Comparison of ENCODE assay signal across 23 cellular contexts in genomic region chr19:48441360-48442050, GRCh38. TPM values are rescaled to one million over a fixed set of nuclear protein-coding genes. Genes with fewer than 3 reads are reported as not detected.
DNase-seq lines count a peak whose midpoint lies in the region; ATAC-seq, FAIRE-seq and TF ChIP-seq lines count a peak whose summit lies in the region.
"Had no signal": no experiment of that assay in that cellular context is flagged by ENCODE, and none has a peak within 500 bp of the region (broad histone marks: within the 10 kb centered on the region; RNA-seq: fewer than 3 reads in every experiment).

No MANE protein-coding gene starts in this region.

- no peak for ATAC-seq in K562
- ATAC-seq in HG03521 (IDR thresholded peaks at IDR 0.05; ENCODE audit: unreplicated experiment) = no peak
- ATAC-seq: GM12878, left cardiac atrium, SK-N-SH treated with all-trans-retinoic acid at 6 μM for 48 hours had no signal

- no TSS peak for BruUV-seq in K562 (replicated peaks; lab: Mats Ljungman, UMichigan)

- H2BK15ac ChIP-seq in neuronal stem cell (ENCODE audit: low read length) = no peak overlapping the region

- intact Hi-C loops in activated CD4-positive, alpha-beta T cell treated with anti-CD3 and anti-CD28 coated beads, Interleukin-2, amount 10 ng/mL, durations not matched to agents 24 days and 14 days (cut with micrococcal nuclease) = no loop called here
- intact Hi-C loops in K562 (cut with micrococcal nuclease) = no loop called here

- TF ChIP-seq CTCF in K562 (IDR thresholded peaks at IDR 0.05 in 2 of 3, conservative IDR thresholded peaks at IDR 0.05 in 1 of 3; ENCODE audit: insufficient read depth in 2 of 3, low read depth in 1 of 3, low read length in 3 of 3) = no peak

- no peak overlapping the region for H3K23ac ChIP-seq in neuronal stem cell (ENCODE audit: low read depth, low read length, poor library complexity)

- H3K9me3 ChIP-seq in K562 (replicated peaks; ENCODE audit: control insufficient read depth, insufficient read depth, low read depth, low read length) (no peaks in the 10 kb centered on the region), neuronal stem cell (replicated peaks in 1 of 2; ENCODE audit: control insufficient read depth in 2 of 2, insufficient read depth in 1 of 2, low read depth in 1 of 2, low read length in 2 of 2) (peaks cover 0 to 3% of the 10 kb centered on the region in 2 donors)
- H3K9me3 ChIP-seq: BE2C, MG63, suprapubic skin had no signal

- no peak overlapping the region for H4K91ac ChIP-seq in neuronal stem cell (ENCODE audit: low read depth, low read length, poor library complexity)

- H3K14ac ChIP-seq in neuronal stem cell (ENCODE audit: low read length) = no peak overlapping the region

- CTCF ChIA-PET in activated CD4-positive, alpha-beta T cell treated with anti-CD3 and anti-CD28 coated beads, Interleukin-2, amount 10 ng/mL, durations not matched to agents 7 days and 5 days (lab: Charles Lee) = interaction anchor here (1.6 kb wide), 2 partner anchors 13 to 143 kb away, joined by 3 to 4 read pairs; no protein-coding TSS in a partner anchor
- CTCF ChIA-PET in K562 (lab: Yijun Ruan, JAX; ENCODE audit: low intra/inter-chr PET ratio) = no interaction called here

- no peak overlapping the region for H3K27ac Mint-ChIP-seq in activated CD4-positive, alpha-beta T cell treated with anti-CD3 and anti-CD28 coated beads, Interleukin-2, amount 10 ng/mL, durations not matched to agents 24 days and 14 days
- no peak overlapping the region for H3K27ac Mint-ChIP-seq in activated CD4-positive, alpha-beta T cell treated with anti-CD3 and anti-CD28 coated beads, Interleukin-2, amount 10 ng/mL, durations not matched to agents 7 days and 5 days
- H3K27ac Mint-ChIP-seq in IgD-negative memory B cell = peak overlapping the region; percentile 54 to 77 (median 67)

- no peaks in the 10 kb centered on the region for H3K9me1 ChIP-seq in K562 (ENCODE audit: control insufficient read depth, insufficient read depth, low read length)

- H3K27ac ChIP-seq in K562 (ENCODE audit: extremely low read depth, low read depth, low read length) (no peak overlapping the region), neuronal stem cell (replicated peaks; ENCODE audit: low read length) (no peak overlapping the region)
- H3K27ac ChIP-seq: suprapubic skin had no signal

- H2BK5ac ChIP-seq in neuronal stem cell (ENCODE audit: low read length) = peak overlapping the region; percentile 82

- peaks cover 18% of the 10 kb centered on the region for H3K4me1 Mint-ChIP-seq in activated CD4-positive, alpha-beta T cell treated with anti-CD3 and anti-CD28 coated beads, Interleukin-2, amount 10 ng/mL, durations not matched to agents 24 days and 14 days
- peaks cover 22% of the 10 kb centered on the region for H3K4me1 Mint-ChIP-seq in activated CD4-positive, alpha-beta T cell treated with anti-CD3 and anti-CD28 coated beads, Interleukin-2, amount 10 ng/mL, durations not matched to agents 7 days and 5 days
- H3K4me1 Mint-ChIP-seq in IgD-negative memory B cell = peaks cover 12 to 17% (median 14%) of the 10 kb centered on the region in 3 donors

- H4K20me1 ChIP-seq in K562 (replicated peaks; ENCODE audit: control insufficient read depth, insufficient read depth, low read length) = no peaks in the 10 kb centered on the region

- H3K18ac ChIP-seq in neuronal stem cell (ENCODE audit: low read length) = no peak overlapping the region

- no peak overlapping the region for H2BK12ac ChIP-seq in neuronal stem cell (ENCODE audit: low read length)

- peak overlapping the region; percentile 10 for H2AK5ac ChIP-seq in neuronal stem cell (ENCODE audit: low read depth, low read length)

- no peak for FAIRE-seq in K562 (lab: Jason Lieb, UNC)
- FAIRE-seq: A204.1, GM12878 had no signal

- H3K36me3 Mint-ChIP-seq in activated CD4-positive, alpha-beta T cell treated with anti-CD3 and anti-CD28 coated beads, Interleukin-2, amount 10 ng/mL, durations not matched to agents 24 days and 14 days (ENCODE audit: low read depth) = peaks cover 9% of the 10 kb centered on the region
- H3K36me3 Mint-ChIP-seq in activated CD4-positive, alpha-beta T cell treated with anti-CD3 and anti-CD28 coated beads, Interleukin-2, amount 10 ng/mL, durations not matched to agents 7 days and 5 days (ENCODE audit: low read depth) = peaks cover 10% of the 10 kb centered on the region
- no peaks in the 10 kb centered on the region for H3K36me3 Mint-ChIP-seq in IgD-negative memory B cell

- H3K27me3 ChIP-seq in K562 (ENCODE audit: control insufficient read depth in 2 of 2, insufficient read depth in 2 of 2, low read length in 2 of 2) (no peaks in the 10 kb centered on the region), neuronal stem cell (ENCODE audit: control insufficient read depth in 3 of 3, insufficient read depth in 3 of 3, low read depth in 1 of 3, low read length in 3 of 3) (no peaks in the 10 kb centered on the region)
- H3K27me3 ChIP-seq: MG63 had no signal

- no peak for DNase-seq in activated CD4-positive, alpha-beta T cell treated with anti-CD3 and anti-CD28 coated beads, Interleukin-2, amount 10 ng/mL, durations not matched to agents 24 days and 14 days
- no peak for DNase-seq in activated CD4-positive, alpha-beta T cell treated with anti-CD3 and anti-CD28 coated beads, Interleukin-2, amount 10 ng/mL, durations not matched to agents 7 days and 5 days
- DNase-seq in K562 (ENCODE audit: extremely low read depth in 1 of 4, low spot score in 3 of 4) (no peak), neuronal stem cell (ENCODE audit: low spot score) (no peak), DMS53 (lab: John Stamatoyannopoulos, UW) (no peak), GM19240 (ENCODE audit: insufficient read length, low spot score) (no peak)
- DNase-seq: activated CD4-positive, CD25-positive, alpha-beta regulatory T cell treated with anti-CD3 and anti-CD28 coated beads, Interleukin-2, amount 50 U/mL, for 72 hours; BE2C; foreskin fibroblast; KBM-7; left cardiac atrium; MG63; NCI-H1417; NCI-H2081 treated with DMSO at 0.1 percent for 48 hours; NCI-H446; OCI-M1 had no signal

- H2AFZ ChIP-seq in K562 (ENCODE audit: low read depth, low read length) = no peak overlapping the region
- H2AFZ ChIP-seq in neuronal stem cell (ENCODE audit: low read length) = no peak overlapping the region

- no peak overlapping the region for H2BK120ac ChIP-seq in neuronal stem cell (ENCODE audit: low read depth, low read length)

- no peak for TF ChIP-seq POLR2A in K562 (conservative IDR thresholded peaks at IDR 0.05)

- H3K79me1 ChIP-seq in neuronal stem cell (ENCODE audit: low read depth, low read length) = peaks cover 11% of the 10 kb centered on the region

- H3K27me3 Mint-ChIP-seq in activated CD4-positive, alpha-beta T cell treated with anti-CD3 and anti-CD28 coated beads, Interleukin-2, amount 10 ng/mL, durations not matched to agents 24 days and 14 days = peaks cover 38% of the 10 kb centered on the region
- H3K27me3 Mint-ChIP-seq in activated CD4-positive, alpha-beta T cell treated with anti-CD3 and anti-CD28 coated beads, Interleukin-2, amount 10 ng/mL, durations not matched to agents 7 days and 5 days = peaks cover 27% of the 10 kb centered on the region
- peaks cover 22% of the 10 kb centered on the region for H3K27me3 Mint-ChIP-seq in IgD-negative memory B cell

- H3K9ac ChIP-seq in K562 (ENCODE audit: insufficient read depth in 1 of 2, low read depth in 2 of 2, low read length in 2 of 2) = no peak overlapping the region; a peak in 1 of 4 replicates
- H3K9ac ChIP-seq in neuronal stem cell (ENCODE audit: low read depth, low read length, poor library complexity) = no peak overlapping the region

- H3K4me2 ChIP-seq in K562 (ENCODE audit: insufficient read depth, low read length) (no peak overlapping the region), neuronal stem cell (ENCODE audit: insufficient read depth, low read length, poor library complexity, severe bottlenecking) (no peak overlapping the region)

- H3K4me1 ChIP-seq in K562 (replicated peaks in 1 of 2; ENCODE audit: control insufficient read depth in 2 of 2, insufficient read depth in 2 of 2, low read length in 2 of 2) (peaks cover 10 to 14% of the 10 kb centered on the region in 2 experiments), neuronal stem cell (ENCODE audit: control insufficient read depth in 2 of 2, insufficient read depth in 1 of 2, low read depth in 1 of 2, low read length in 2 of 2) (peaks cover 7 to 8% of the 10 kb centered on the region in 2 donors)

- POLR2A ChIA-PET in activated CD4-positive, alpha-beta T cell treated with anti-CD3 and anti-CD28 coated beads, Interleukin-2, amount 10 ng/mL, durations not matched to agents 7 days and 5 days (lab: Charles Lee) = no interaction called here
- POLR2A ChIA-PET in K562 (lab: Yijun Ruan, JAX) = interaction anchor here (1.0 to 1.1 kb wide), 3 partner anchors 11 to 41 kb away, joined by 3 to 6 read pairs (median 4); no protein-coding TSS in a partner anchor

- H3K9me3 Mint-ChIP-seq in activated CD4-positive, alpha-beta T cell treated with anti-CD3 and anti-CD28 coated beads, Interleukin-2, amount 10 ng/mL, durations not matched to agents 24 days and 14 days = no peaks in the 10 kb centered on the region
- H3K9me3 Mint-ChIP-seq in activated CD4-positive, alpha-beta T cell treated with anti-CD3 and anti-CD28 coated beads, Interleukin-2, amount 10 ng/mL, durations not matched to agents 7 days and 5 days = no peaks in the 10 kb centered on the region
- no peaks in the 10 kb centered on the region for H3K9me3 Mint-ChIP-seq in IgD-negative memory B cell

- peaks cover 8% of the 10 kb centered on the region for H3K79me2 ChIP-seq in K562 (ENCODE audit: control insufficient read depth, insufficient read depth, low read length)

- 90% methylated on average over 8 of the region's 20 CpGs for WGBS in K562 (ENCODE audit: insufficient coverage, low coverage, missing lambda C conversion rate)
- WGBS in neuronal stem cell (ENCODE audit: extremely low coverage in 2 of 2, insufficient read length in 2 of 2, insufficient replicate concordance in 1 of 2), 2 donors = no CpG with 5 or more reads among the region's 20 CpGs

- H3K4ac ChIP-seq in neuronal stem cell (ENCODE audit: low read length) = no peak overlapping the region

- TF ChIP-seq EP300 in K562 (IDR thresholded peaks at IDR 0.05; ENCODE audit: low read length) = no peak

- H3K36me3 ChIP-seq in K562 (ENCODE audit: control insufficient read depth, insufficient read depth, low read length) (peaks cover 34% of the 10 kb centered on the region; the same call in 2 of the 3 replicates), neuronal stem cell (replicated peaks in 1 of 2; ENCODE audit: control insufficient read depth in 2 of 2, insufficient read depth in 2 of 2, low read length in 2 of 2) (peaks cover 2% of the 10 kb centered on the region in 2 donors)
- H3K36me3 ChIP-seq: BE2C, suprapubic skin had no signal

- no peak for TF ChIP-seq RAD21 in K562 (CRISPR knock-in tag; conservative IDR thresholded peaks at IDR 0.05 in 1 of 2, IDR thresholded peaks at IDR 0.05 in 1 of 2)

- peak overlapping the region; percentile 61 for H3K4me3 Mint-ChIP-seq in activated CD4-positive, alpha-beta T cell treated with anti-CD3 and anti-CD28 coated beads, Interleukin-2, amount 10 ng/mL, durations not matched to agents 24 days and 14 days
- H3K4me3 Mint-ChIP-seq in activated CD4-positive, alpha-beta T cell treated with anti-CD3 and anti-CD28 coated beads, Interleukin-2, amount 10 ng/mL, durations not matched to agents 7 days and 5 days = no peak overlapping the region
- peak overlapping the region; percentile 44 to 65 (median 54) for H3K4me3 Mint-ChIP-seq in IgD-negative memory B cell

- no peak overlapping the region for H4K8ac ChIP-seq in neuronal stem cell (ENCODE audit: low read depth, low read length)

- H3K4me3 ChIP-seq in K562 = no peak overlapping the region
- no peak overlapping the region for H3K4me3 ChIP-seq in neuronal stem cell (ENCODE audit: low read length in 2 of 2)
- H3K4me3 ChIP-seq: GM12878, MG63, suprapubic skin had no signal

- in situ Hi-C loops in K562 (cut with MboI) = no loop called here

RNA-seq across cellular contexts. Expression of gene GRWD1, which starts 4.3 kb away (rescaled TPM):
- total RNA-seq in activated CD4-positive, alpha-beta T cell treated with anti-CD3 and anti-CD28 coated beads, Interleukin-2, amount 10 ng/mL, durations not matched to agents 24 days and 14 days = 89.1 and 90.6 TPM in 2 replicates
- total RNA-seq in activated CD4-positive, alpha-beta T cell treated with anti-CD3 and anti-CD28 coated beads, Interleukin-2, amount 10 ng/mL, durations not matched to agents 7 days and 5 days = 10 to 100 TPM; 31.0 to 35.2 TPM
- polyA plus RNA-seq in IgD-negative memory B cell = 40.3 TPM
- 26.3 and 57.2 TPM in 2 replicates for total RNA-seq in K562 (2011; cell fraction: chromatin; rRNA removed; ENCODE audit: low replicate concordance)
- total RNA-seq in K562 (2011; cell fraction: nucleolus; rRNA removed) = 42.0 and 43.3 TPM in 2 replicates
- total RNA-seq in K562 (2011; cell fraction: nucleoplasm; rRNA removed) = 29.6 and 33.7 TPM in 2 replicates
- 44.0 and 48.7 TPM in 2 replicates for total RNA-seq in K562 (2014; rRNA removed)
- 20.4 and 21.2 TPM in 2 replicates for total RNA-seq in K562 (2014; rRNA removed; fragmentation: Illumina TruSeq; extraction: Trizol)
- total RNA-seq in K562 (2015; rRNA removed; fragmentation: Illumina TruSeq; extraction: Trizol) = 47.2 and 50.6 TPM in 2 replicates
- 87.2 and 88.2 TPM in 2 replicates for total RNA-seq in K562 (2021)
- polyA plus RNA-seq in K562 (2011; rRNA removed) = 22.2 and 22.4 TPM in 2 replicates
- polyA plus RNA-seq in K562 (2011; cell fraction: cytosol; rRNA removed) = 20.0 and 52.3 TPM in 2 replicates
- polyA plus RNA-seq in K562 (2011; cell fraction: nucleus; rRNA removed) = 13.5 and 20.7 TPM in 2 replicates
- polyA plus RNA-seq in K562 (2012) = 26.6 and 47.2 TPM in 2 replicates
- polyA plus RNA-seq in K562 (2014; fragmentation: Illumina TruSeq; extraction: Trizol) = 24.5 and 44.3 TPM in 2 replicates
- polyA plus RNA-seq in K562 (2014; fragmentation: Nextera tagmentation; extraction: Ambion mirVana) = 1 to 10 TPM; 1.5 to 2.6 TPM
- 51.4 and 55.4 TPM in 2 replicates for polyA plus RNA-seq in K562 (2014; rRNA removed)
- polyA minus RNA-seq in K562 (2011; rRNA and poly(A)+ RNA removed) = 11.4 and 14.9 TPM in 2 replicates
- polyA minus RNA-seq in K562 (2011; cell fraction: cytosol; rRNA and poly(A)+ RNA removed) = 25.1 and 33.2 TPM in 2 replicates
- 12.3 and 17.1 TPM in 2 replicates for polyA minus RNA-seq in K562 (2011; cell fraction: nucleus; rRNA and poly(A)+ RNA removed)
- 11.2 TPM for polyA plus RNA-seq in neuronal stem cell (2013, experiment 1 of 2)
- 11.1 TPM for polyA plus RNA-seq in neuronal stem cell (2013, experiment 2 of 2)

RNA-seq across cellular contexts. Expression of gene KCNJ14, which starts 13.9 kb away (rescaled TPM):
- 2.4 TPM in 2 replicates for total RNA-seq in activated CD4-positive, alpha-beta T cell treated with anti-CD3 and anti-CD28 coated beads, Interleukin-2, amount 10 ng/mL, durations not matched to agents 24 days and 14 days
- 1 to 10 TPM in 1 of 2 experiments, under 1 TPM in 1; 0.87 to 1.0 TPM for total RNA-seq in activated CD4-positive, alpha-beta T cell treated with anti-CD3 and anti-CD28 coated beads, Interleukin-2, amount 10 ng/mL, durations not matched to agents 7 days and 5 days
- polyA plus RNA-seq in IgD-negative memory B cell (0.48 TPM), K562 (2011; rRNA removed) (0.54 and 0.74 TPM in 2 replicates), K562 (2014; fragmentation: Illumina TruSeq; extraction: Trizol) (0.46 and 0.49 TPM in 2 replicates), K562 (2014; fragmentation: Nextera tagmentation; extraction: Ambion mirVana) (under 1 TPM; 0.15 to 0.38 TPM), K562 (2014; rRNA removed) (0.59 and 1.2 TPM in 2 replicates)
- 5.6 and 11.8 TPM in 2 replicates for total RNA-seq in K562 (2011; cell fraction: chromatin; rRNA removed; ENCODE audit: low replicate concordance)
- 6.8 and 8.0 TPM in 2 replicates for total RNA-seq in K562 (2011; cell fraction: nucleolus; rRNA removed)
- 6.1 and 6.6 TPM in 2 replicates for total RNA-seq in K562 (2011; cell fraction: nucleoplasm; rRNA removed)
- total RNA-seq in K562 (2014; rRNA removed) (0.18 and 0.41 TPM in 2 replicates), K562 (2014; rRNA removed; fragmentation: Illumina TruSeq; extraction: Trizol) (0.45 and 0.47 TPM in 2 replicates), K562 (2015; rRNA removed; fragmentation: Illumina TruSeq; extraction: Trizol) (0.76 and 0.94 TPM in 2 replicates), K562 (2021) (1.4 and 1.6 TPM in 2 replicates)
- polyA plus RNA-seq in K562 (2011; cell fraction: cytosol; rRNA removed) = 0.37 and 0.38 TPM in 2 replicates
- polyA plus RNA-seq in K562 (2011; cell fraction: nucleus; rRNA removed) = 2.4 and 2.6 TPM in 2 replicates
- 0.52 and 0.83 TPM in 2 replicates for polyA plus RNA-seq in K562 (2012)
- polyA minus RNA-seq in K562 (2011; rRNA and poly(A)+ RNA removed) = 0.91 and 1.2 TPM in 2 replicates
- 1.0 and 1.3 TPM in 2 replicates for polyA minus RNA-seq in K562 (2011; cell fraction: cytosol; rRNA and poly(A)+ RNA removed)
- 0.89 and 1.3 TPM in 2 replicates for polyA minus RNA-seq in K562 (2011; cell fraction: nucleus; rRNA and poly(A)+ RNA removed)
- 0.52 TPM for polyA plus RNA-seq in neuronal stem cell (2013, experiment 1 of 2)
- polyA plus RNA-seq in neuronal stem cell (2013, experiment 2 of 2) = 0.69 TPM

RNA-seq across cellular contexts. Expression of gene CYTH2, which starts 27.7 kb away (rescaled TPM):
- total RNA-seq in activated CD4-positive, alpha-beta T cell treated with anti-CD3 and anti-CD28 coated beads, Interleukin-2, amount 10 ng/mL, durations not matched to agents 24 days and 14 days = 30.6 and 31.6 TPM in 2 replicates
- total RNA-seq in activated CD4-positive, alpha-beta T cell treated with anti-CD3 and anti-CD28 coated beads, Interleukin-2, amount 10 ng/mL, durations not matched to agents 7 days and 5 days = 10 to 100 TPM; 43.2 to 50.7 TPM
- 31.8 TPM for polyA plus RNA-seq in IgD-negative memory B cell
- total RNA-seq in K562 (2011; cell fraction: chromatin; rRNA removed; ENCODE audit: low replicate concordance) = 79.5 and 196 TPM in 2 replicates
- total RNA-seq in K562 (2011; cell fraction: nucleolus; rRNA removed) = 87.7 and 88.8 TPM in 2 replicates
- total RNA-seq in K562 (2011; cell fraction: nucleoplasm; rRNA removed) = 87.0 and 108 TPM in 2 replicates
- 31.8 and 34.9 TPM in 2 replicates for total RNA-seq in K562 (2014; rRNA removed)
- total RNA-seq in K562 (2014; rRNA removed; fragmentation: Illumina TruSeq; extraction: Trizol) = 14.7 and 15.9 TPM in 2 replicates
- 19.3 and 20.3 TPM in 2 replicates for total RNA-seq in K562 (2015; rRNA removed; fragmentation: Illumina TruSeq; extraction: Trizol)
- total RNA-seq in K562 (2021) = 37.8 and 43.8 TPM in 2 replicates
- 23.8 and 34.3 TPM in 2 replicates for polyA plus RNA-seq in K562 (2011; rRNA removed)
- 28.3 and 30.8 TPM in 2 replicates for polyA plus RNA-seq in K562 (2011; cell fraction: cytosol; rRNA removed)
- polyA plus RNA-seq in K562 (2011; cell fraction: nucleus; rRNA removed) = 96.2 and 120 TPM in 2 replicates
- polyA plus RNA-seq in K562 (2012) = 34.7 and 66.7 TPM in 2 replicates
- polyA plus RNA-seq in K562 (2014; fragmentation: Illumina TruSeq; extraction: Trizol) = 31.5 and 33.7 TPM in 2 replicates
- polyA plus RNA-seq in K562 (2014; fragmentation: Nextera tagmentation; extraction: Ambion mirVana) = 1 to 10 TPM; 1.8 to 4.0 TPM
- 38.1 and 45.2 TPM in 2 replicates for polyA plus RNA-seq in K562 (2014; rRNA removed)
- 22.5 and 23.2 TPM in 2 replicates for polyA minus RNA-seq in K562 (2011; rRNA and poly(A)+ RNA removed)
- polyA minus RNA-seq in K562 (2011; cell fraction: cytosol; rRNA and poly(A)+ RNA removed) = 13.0 and 20.7 TPM in 2 replicates
- 33.0 and 46.9 TPM in 2 replicates for polyA minus RNA-seq in K562 (2011; cell fraction: nucleus; rRNA and poly(A)+ RNA removed)
- 67.8 TPM for polyA plus RNA-seq in neuronal stem cell (2013, experiment 1 of 2)
- polyA plus RNA-seq in neuronal stem cell (2013, experiment 2 of 2) = 64.1 TPM

RNA-seq across cellular contexts. Expression of gene GRIN2D, which starts 48.0 kb away (rescaled TPM):
- total RNA-seq in activated CD4-positive, alpha-beta T cell treated with anti-CD3 and anti-CD28 coated beads, Interleukin-2, amount 10 ng/mL, durations not matched to agents 24 days and 14 days = 0.16 and 0.26 TPM in 2 replicates
- total RNA-seq in activated CD4-positive, alpha-beta T cell treated with anti-CD3 and anti-CD28 coated beads, Interleukin-2, amount 10 ng/mL, durations not matched to agents 7 days and 5 days = under 1 TPM; 0.04 to 0.20 TPM
- polyA plus RNA-seq in IgD-negative memory B cell (not detected), K562 (2011; rRNA removed) (0.95 and 2.5 TPM in 2 replicates), K562 (2014; fragmentation: Illumina TruSeq; extraction: Trizol) (7.5 and 12.0 TPM in 2 replicates), K562 (2014; fragmentation: Nextera tagmentation; extraction: Ambion mirVana) (under 1 TPM; 0.32 to 0.55 TPM), K562 (2014; rRNA removed) (5.3 and 5.6 TPM in 2 replicates)
- total RNA-seq in K562 (2011; cell fraction: chromatin; rRNA removed; ENCODE audit: low replicate concordance) = 10.1 and 29.7 TPM in 2 replicates
- 20.7 and 23.5 TPM in 2 replicates for total RNA-seq in K562 (2011; cell fraction: nucleolus; rRNA removed)
- 16.9 and 17.3 TPM in 2 replicates for total RNA-seq in K562 (2011; cell fraction: nucleoplasm; rRNA removed)
- total RNA-seq in K562 (2014; rRNA removed) (4.7 and 5.3 TPM in 2 replicates), K562 (2014; rRNA removed; fragmentation: Illumina TruSeq; extraction: Trizol) (0.86 and 0.98 TPM in 2 replicates), K562 (2015; rRNA removed; fragmentation: Illumina TruSeq; extraction: Trizol) (1.8 and 2.7 TPM in 2 replicates), K562 (2021) (24.7 and 31.5 TPM in 2 replicates)
- 2.4 and 3.0 TPM in 2 replicates for polyA plus RNA-seq in K562 (2011; cell fraction: cytosol; rRNA removed)
- polyA plus RNA-seq in K562 (2011; cell fraction: nucleus; rRNA removed) = 10.1 and 14.4 TPM in 2 replicates
- 12.9 and 14.4 TPM in 2 replicates for polyA plus RNA-seq in K562 (2012)
- 1.9 and 2.3 TPM in 2 replicates for polyA minus RNA-seq in K562 (2011; rRNA and poly(A)+ RNA removed)
- 15.0 and 18.7 TPM in 2 replicates for polyA minus RNA-seq in K562 (2011; cell fraction: cytosol; rRNA and poly(A)+ RNA removed)
- polyA minus RNA-seq in K562 (2011; cell fraction: nucleus; rRNA and poly(A)+ RNA removed) = 7.8 and 8.8 TPM in 2 replicates
- 0.74 TPM for polyA plus RNA-seq in neuronal stem cell (2013, experiment 1 of 2)
- 0.72 TPM for polyA plus RNA-seq in neuronal stem cell (2013, experiment 2 of 2)
- total RNA-seq: Daoy had no signal

RNA-seq across cellular contexts. Expression of gene KDELR1, which starts 50.2 kb away (rescaled TPM):
- 75.5 and 77.7 TPM in 2 replicates for total RNA-seq in activated CD4-positive, alpha-beta T cell treated with anti-CD3 and anti-CD28 coated beads, Interleukin-2, amount 10 ng/mL, durations not matched to agents 24 days and 14 days
- 10 to 100 TPM; 69.6 to 81.6 TPM for total RNA-seq in activated CD4-positive, alpha-beta T cell treated with anti-CD3 and anti-CD28 coated beads, Interleukin-2, amount 10 ng/mL, durations not matched to agents 7 days and 5 days
- polyA plus RNA-seq in IgD-negative memory B cell (29.2 TPM), K562 (2011; rRNA removed) (82.9 and 185 TPM in 2 replicates), K562 (2014; fragmentation: Illumina TruSeq; extraction: Trizol) (165 and 185 TPM in 2 replicates), K562 (2014; fragmentation: Nextera tagmentation; extraction: Ambion mirVana) (10 to 100 TPM in 1 of 2 experiments, 1 to 10 TPM in 1; 6.1 to 11.1 TPM), K562 (2014; rRNA removed) (75.0 and 76.4 TPM in 2 replicates)
- total RNA-seq in K562 (2011; cell fraction: chromatin; rRNA removed; ENCODE audit: low replicate concordance) = 108 and 202 TPM in 2 replicates
- total RNA-seq in K562 (2011; cell fraction: nucleolus; rRNA removed) = 194 and 232 TPM in 2 replicates
- 218 and 234 TPM in 2 replicates for total RNA-seq in K562 (2011; cell fraction: nucleoplasm; rRNA removed)
- total RNA-seq in K562 (2014; rRNA removed) (54.2 and 66.1 TPM in 2 replicates), K562 (2014; rRNA removed; fragmentation: Illumina TruSeq; extraction: Trizol) (49.1 and 52.5 TPM in 2 replicates), K562 (2015; rRNA removed; fragmentation: Illumina TruSeq; extraction: Trizol) (58.5 and 60.6 TPM in 2 replicates), K562 (2021) (133 and 138 TPM in 2 replicates)
- polyA plus RNA-seq in K562 (2011; cell fraction: cytosol; rRNA removed) = 130 and 145 TPM in 2 replicates
- 95.0 and 123 TPM in 2 replicates for polyA plus RNA-seq in K562 (2011; cell fraction: nucleus; rRNA removed)
- polyA plus RNA-seq in K562 (2012) = 104 and 182 TPM in 2 replicates
- 42.4 and 68.6 TPM in 2 replicates for polyA minus RNA-seq in K562 (2011; rRNA and poly(A)+ RNA removed)
- polyA minus RNA-seq in K562 (2011; cell fraction: cytosol; rRNA and poly(A)+ RNA removed) = 60.7 and 117 TPM in 2 replicates
- polyA minus RNA-seq in K562 (2011; cell fraction: nucleus; rRNA and poly(A)+ RNA removed) = 10.4 and 21.3 TPM in 2 replicates
- 361 TPM for polyA plus RNA-seq in neuronal stem cell (2013, experiment 1 of 2)
- polyA plus RNA-seq in neuronal stem cell (2013, experiment 2 of 2) = 364 TPM

Comparison
In these comparisons a context has a peak if more than half of its experiments do, and no peak if none do; other contexts are left out.
1. H3K27ac Mint-ChIP-seq: peak in IgD-negative memory B cell (3 of 3); none in activated CD4-positive, alpha-beta T cell treated with anti-CD3 and anti-CD28 coated beads, Interleukin-2, amount 10 ng/mL, durations not matched to agents 24 days and 14 days (single experiment) and activated CD4-positive, alpha-beta T cell treated with anti-CD3 and anti-CD28 coated beads, Interleukin-2, amount 10 ng/mL, durations not matched to agents 7 days and 5 days (single experiment).